In genomic region chr5:119329701-119330100, GRCh38 we compare ENCODE assay signal across 14 cellular contexts. TPM values are rescaled to one million over a fixed set of nuclear protein-coding genes. Genes with fewer than 3 reads are reported as not detected.
A peak's percentile ranks its signal among the peaks of the same experiment; 100 is the strongest.
DNase-seq lines count a peak whose midpoint lies in the region; ATAC-seq and TF ChIP-seq lines count a peak whose summit lies in the region.
"Had no signal": no experiment of that assay in that cellular context is flagged by ENCODE, and none has a peak within 500 bp of the region (broad histone marks: within the 10 kb centered on the region; RNA-seq: fewer than 3 reads in every experiment).

No MANE protein-coding gene starts in this region.

- H3K27me3 ChIP-seq in smooth muscle cell (ENCODE audit: low read depth): no peaks in the 10 kb centered on the region
- H3K27me3 ChIP-seq: SJCRH30, testis had no signal

- TF ChIP-seq CTCF in HEK293 (tag by site-specific recombination; IDR thresholded peaks at IDR 0.05) (no peak), smooth muscle cell (IDR thresholded peaks at IDR 0.05; ENCODE audit: borderline replicate concordance, insufficient read depth, poor library complexity, severe bottlenecking) (no peak), GM20000 (IDR thresholded peaks at IDR 0.05; ENCODE audit: extremely low read depth, missing control alignments) (no peak)

- H3K4me3 Mint-ChIP-seq in T-helper 17 cell: peak overlapping the region; percentile 86
- peak overlapping the region; percentile 81 to 86 for H3K4me3 Mint-ChIP-seq in effector memory CD8-positive, alpha-beta T cell

- peaks cover 12% of the 10 kb centered on the region for H3K36me3 Mint-ChIP-seq in T-helper 17 cell (ENCODE audit: low read depth)
- H3K36me3 Mint-ChIP-seq in effector memory CD8-positive, alpha-beta T cell (ENCODE audit: insufficient read depth): peaks cover 13% of the 10 kb centered on the region

- peaks cover 80% of the 10 kb centered on the region for H3K4me1 Mint-ChIP-seq in T-helper 17 cell
- H3K4me1 Mint-ChIP-seq in effector memory CD8-positive, alpha-beta T cell (ENCODE audit: low read depth in 2 of 2): peaks cover 78 to 87% of the 10 kb centered on the region in 2 donors

- peak overlapping the region; percentile 99 for H3K27ac Mint-ChIP-seq in T-helper 17 cell
- H3K27ac Mint-ChIP-seq in effector memory CD8-positive, alpha-beta T cell: peak overlapping the region; percentile 78 to 91

- no peak for DNase-seq in T-helper 17 cell
- no peak for DNase-seq in effector memory CD8-positive, alpha-beta T cell
- DNase-seq in smooth muscle cell (lab: John Stamatoyannopoulos, UW; ENCODE audit: unreplicated experiment): no peak
- no peak for DNase-seq in NAMALWA (ENCODE audit: low spot score)
- no peak for DNase-seq in NCI-H2107 treated with DMSO at 0.1 percent for 48 hours (lab: John Stamatoyannopoulos, UW; ENCODE audit: unreplicated experiment)
- no peak for DNase-seq in islet precursor cell
- no peak for DNase-seq in GM20000 (ENCODE audit: low spot score)
- DNase-seq: Calu3, midbrain, NCI-H187, retina, SJCRH30, testis had no signal

- POLR2A ChIA-PET in HEK293 (lab: Yijun Ruan, JAX): no interaction called here

- H3K9me3 Mint-ChIP-seq in effector memory CD8-positive, alpha-beta T cell: no peaks in the 10 kb centered on the region

- H3K9me3 ChIP-seq in HEK293 (ENCODE audit: control insufficient read depth, insufficient read depth, low read depth, low read length) (no peaks in the 10 kb centered on the region), T-helper 17 cell (ENCODE audit: control insufficient read depth, low read length, poor library complexity, severe bottlenecking) (no peaks in the 10 kb centered on the region), smooth muscle cell (replicated peaks; ENCODE audit: low read depth) (no peaks in the 10 kb centered on the region)
- H3K9me3 ChIP-seq: SJCRH30, testis had no signal

- H3K4me3 ChIP-seq in HEK293 (ENCODE audit: low read depth, low read length) (no peak overlapping the region), smooth muscle cell (no peak overlapping the region)
- H3K4me3 ChIP-seq: SJCRH30, testis had no signal

- no peaks in the 10 kb centered on the region for H3K27me3 Mint-ChIP-seq in T-helper 17 cell
- H3K27me3 Mint-ChIP-seq in effector memory CD8-positive, alpha-beta T cell: no peaks in the 10 kb centered on the region

- no peak for ATAC-seq in T-helper 17 cell
- no peak for ATAC-seq in effector memory CD8-positive, alpha-beta T cell (replicated peaks)

- H3K36me3 ChIP-seq in HEK293 (ENCODE audit: control insufficient read depth in 2 of 2, insufficient read depth in 1 of 2, low read length in 2 of 2): no peaks in the 10 kb centered on the region
- H3K36me3 ChIP-seq in smooth muscle cell (ENCODE audit: low read depth): no peaks in the 10 kb centered on the region
- H3K36me3 ChIP-seq: SJCRH30 had no signal

- no peak overlapping the region for H2AFZ ChIP-seq in smooth muscle cell (ENCODE audit: low read depth)

- no peaks in the 10 kb centered on the region for H4K20me1 ChIP-seq in smooth muscle cell (ENCODE audit: low read depth)

- H3K4me2 ChIP-seq in smooth muscle cell: peak overlapping the region; percentile 64

- H3K27ac ChIP-seq in HEK293 (ENCODE audit: extremely low read depth, low read depth, low read length) (no peak overlapping the region), smooth muscle cell (ENCODE audit: low read depth) (peak overlapping the region; percentile 97)
- H3K27ac ChIP-seq: SJCRH30, testis had no signal

- H3F3A ChIP-seq in smooth muscle cell (ENCODE audit: low read depth): peaks cover 27% of the 10 kb centered on the region

- H3K4me1 ChIP-seq in HEK293 (ENCODE audit: control insufficient read depth, insufficient read depth, low read length): peaks cover 5% of the 10 kb centered on the region; the same call in 1 of the 2 replicates
- H3K4me1 ChIP-seq in smooth muscle cell (ENCODE audit: low read depth): peaks cover 27% of the 10 kb centered on the region

- 26% methylated on average over 5 of the region's 5 CpGs for whole genome bisulfite sequencing in smooth muscle cell (ENCODE audit: low lambda C conversion rate)

- peaks cover 50% of the 10 kb centered on the region for H3K79me2 ChIP-seq in smooth muscle cell (ENCODE audit: low read depth)

- peak overlapping the region; percentile 84 for H3K9ac ChIP-seq in smooth muscle cell (ENCODE audit: low read depth)

- CTCF ChIA-PET in HEK293 (lab: Yijun Ruan, JAX): interaction anchor here (0.6 to 1.0 kb wide), 3 partner anchors 77 to 342 kb away, joined by 3 read pairs; no protein-coding TSS in a partner anchor

TF ChIP-seq in HEK293, 187 proteins besides CTCF, POLR2A, EP300 and RAD21:
- TF ChIP-seq KLF8 (tag by site-specific recombination; IDR thresholded peaks at IDR 0.05) (no peak), ZNF513 (tag by site-specific recombination; IDR thresholded peaks at IDR 0.05) (0 out of 2 replicates have a peak, but pooled peaks have one; percentile 9)

RNA-seq across cellular contexts. Expression of gene TNFAIP8, which starts 26.1 kb away (rescaled TPM):
- 100 to 1,000 TPM; 130 to 140 TPM for total RNA-seq in T-helper 17 cell
- total RNA-seq in smooth muscle cell: 81.2 and 85.1 TPM in 2 replicates
- 15.7 and 34.2 TPM in 2 replicates for polyA plus RNA-seq in smooth muscle cell
